ENCODE assay signal across 21 cellular contexts in the genomic region with DNA sequence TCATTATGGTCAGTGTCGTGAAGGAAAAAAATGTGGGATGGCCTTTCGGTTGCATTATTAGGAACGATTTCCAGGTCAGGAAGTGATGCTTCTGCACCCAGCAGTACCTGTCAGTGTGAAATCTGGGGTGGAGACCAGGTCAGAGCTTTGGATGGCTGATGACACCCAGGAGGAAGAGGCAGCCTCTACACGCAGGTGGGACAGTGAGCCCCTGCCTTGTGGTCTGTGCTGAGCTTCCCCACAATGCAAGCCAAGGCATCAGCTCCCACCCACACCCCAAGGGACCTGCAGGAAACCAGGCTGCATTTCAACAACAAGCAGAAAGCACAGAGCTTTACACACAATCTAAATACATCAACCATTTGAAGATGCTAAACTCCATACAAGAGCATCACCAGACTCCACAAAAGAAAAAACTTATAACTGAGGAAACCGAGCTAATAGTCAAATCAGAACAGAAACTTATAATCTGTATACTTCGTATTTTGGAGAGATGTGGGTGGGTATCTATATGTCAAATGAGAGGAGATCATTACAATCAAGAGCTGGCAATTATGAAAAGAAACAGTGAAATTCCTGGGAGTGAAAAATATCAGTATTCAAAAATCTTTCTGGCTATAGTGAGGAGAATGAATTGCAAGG.
A peak's percentile ranks its signal among the peaks of the same experiment; 100 is the strongest.
DNase-seq lines count a peak whose midpoint lies in the region; ATAC-seq lines count a peak whose summit lies in the region.
"Had no signal": no experiment of that assay in that cellular context is flagged by ENCODE, and none has a peak within 500 bp of the region (broad histone marks: within the 10 kb centered on the region; RNA-seq: fewer than 3 reads in every experiment).

No MANE protein-coding gene starts in this region.

- no peak overlapping the region for H2AFZ ChIP-seq in mesenchymal stem cell (ENCODE audit: low read depth, low read length)

- peaks cover 12 to 29% of the 10 kb centered on the region in 2 donors for H3K4me1 Mint-ChIP-seq in effector memory CD8-positive, alpha-beta T cell (ENCODE audit: low read depth in 2 of 2)

- H3K27ac ChIP-seq in SJCRH30 (no peak overlapping the region), mesenchymal stem cell (ENCODE audit: low read length, poor library complexity, severe bottlenecking) (no peak overlapping the region)
- H3K27ac ChIP-seq: dorsolateral prefrontal cortex, esophagus squamous epithelium, heart left ventricle, ovary had no signal

- H2BK5ac ChIP-seq in mesenchymal stem cell (ENCODE audit: low read depth, low read length, poor library complexity, severe bottlenecking) = no peak overlapping the region

- no peaks in the 10 kb centered on the region for H3K27me3 Mint-ChIP-seq in effector memory CD8-positive, alpha-beta T cell
- H3K27me3 Mint-ChIP-seq: activated naive CD4-positive, alpha-beta T cell treated with anti-CD3 and anti-CD28 coated beads, Interleukin-2, amount 10 ng/mL, durations not matched to agents 7 days and 5 days had no signal

- no peaks in the 10 kb centered on the region for H3K36me3 ChIP-seq in SJCRH30
- no peaks in the 10 kb centered on the region for H3K36me3 ChIP-seq in mesenchymal stem cell (ENCODE audit: control insufficient read depth in 1 of 2, insufficient read depth in 2 of 2, low read depth in 1 of 2, low read length in 2 of 2)
- H3K36me3 ChIP-seq: esophagus squamous epithelium, heart left ventricle, ovary had no signal

- H3K4me3 Mint-ChIP-seq in effector memory CD8-positive, alpha-beta T cell = peak overlapping the region in 1 of 2 donors; percentile 54
- H3K4me3 Mint-ChIP-seq: activated naive CD4-positive, alpha-beta T cell treated with anti-CD3 and anti-CD28 coated beads, Interleukin-2, amount 10 ng/mL, durations not matched to agents 7 days and 5 days had no signal

- no peak for DNase-seq in effector memory CD8-positive, alpha-beta T cell
- no peak for DNase-seq in SJCRH30
- no peak for DNase-seq in central memory CD4-positive, alpha-beta T cell
- DNase-seq in mesenchymal stem cell = no peak
- DNase-seq: activated CD8-positive, alpha-beta memory T cell treated with anti-CD3 and anti-CD28 coated beads for 24 hours; activated naive CD4-positive, alpha-beta T cell treated with anti-CD3 and anti-CD28 coated beads, Interleukin-2, amount 10 ng/mL, durations not matched to agents 7 days and 5 days; AML-193; DMS153; dorsolateral prefrontal cortex; esophagus squamous epithelium; heart left ventricle; Karpas-422; NCI-H1417 treated with DMSO at 0.1 percent for 48 hours; NCI-H345; ovary; SHP77 treated with DMSO at 0.1 percent for 48 hours had no signal

- H3K27ac Mint-ChIP-seq in effector memory CD8-positive, alpha-beta T cell = peak overlapping the region; percentile 33 to 97
- H3K27ac Mint-ChIP-seq: activated naive CD4-positive, alpha-beta T cell treated with anti-CD3 and anti-CD28 coated beads, Interleukin-2, amount 10 ng/mL, durations not matched to agents 7 days and 5 days had no signal

- H3K9me3 ChIP-seq in SJCRH30 (replicated peaks) = no peaks in the 10 kb centered on the region
- no peaks in the 10 kb centered on the region for H3K9me3 ChIP-seq in mesenchymal stem cell (ENCODE audit: control insufficient read depth, low read length)
- H3K9me3 ChIP-seq: esophagus squamous epithelium, heart left ventricle, ovary had no signal

- no peak overlapping the region for H4K8ac ChIP-seq in mesenchymal stem cell (ENCODE audit: low read length)

- no peaks in the 10 kb centered on the region for H3K9me3 Mint-ChIP-seq in effector memory CD8-positive, alpha-beta T cell
- H3K9me3 Mint-ChIP-seq: activated naive CD4-positive, alpha-beta T cell treated with anti-CD3 and anti-CD28 coated beads, Interleukin-2, amount 10 ng/mL, durations not matched to agents 7 days and 5 days; brain had no signal

- H3K4me3 ChIP-seq in GM08714 (ENCODE audit: low read length) = peak overlapping the region; percentile 19; the same call in 1 of the 2 replicates
- H3K4me3 ChIP-seq in SJCRH30 = no peak overlapping the region
- no peak overlapping the region for H3K4me3 ChIP-seq in mesenchymal stem cell (ENCODE audit: insufficient read depth in 1 of 2, low read depth in 1 of 2, low read length in 2 of 2)
- H3K4me3 ChIP-seq: dorsolateral prefrontal cortex, esophagus squamous epithelium, heart left ventricle, ovary had no signal

- no peak overlapping the region for H3K18ac ChIP-seq in mesenchymal stem cell (ENCODE audit: low read depth in 1 of 2, low read length in 2 of 2)

- no peak overlapping the region for H2BK15ac ChIP-seq in mesenchymal stem cell (ENCODE audit: low read depth, poor library complexity, severe bottlenecking)

- H3K9ac ChIP-seq in mesenchymal stem cell (ENCODE audit: low read length) = no peak overlapping the region

- ATAC-seq in GM19351 (IDR thresholded peaks at IDR 0.05; ENCODE audit: unreplicated experiment) = peak; percentile 29
- peak; percentile 36 for ATAC-seq in HG03378 (IDR thresholded peaks at IDR 0.05; ENCODE audit: unreplicated experiment)
- ATAC-seq in effector memory CD8-positive, alpha-beta T cell (replicated peaks) = no peak
- no peak for ATAC-seq in GM19328 (IDR thresholded peaks at IDR 0.05; ENCODE audit: unreplicated experiment)
- ATAC-seq: heart left ventricle had no signal

- H2BK12ac ChIP-seq in mesenchymal stem cell (ENCODE audit: low read length in 2 of 2) = no peak overlapping the region

- H3K4ac ChIP-seq in mesenchymal stem cell (ENCODE audit: low read depth in 1 of 2, low read length in 2 of 2) = no peak overlapping the region

- peaks cover 3% of the 10 kb centered on the region for H3K36me3 Mint-ChIP-seq in effector memory CD8-positive, alpha-beta T cell (ENCODE audit: insufficient read depth)
- H3K36me3 Mint-ChIP-seq: brain had no signal

- WGBS in mesenchymal stem cell = 93% methylated on average over 6 of the region's 6 CpGs

- H3K4me1 ChIP-seq in SJCRH30 (no peaks in the 10 kb centered on the region), mesenchymal stem cell (ENCODE audit: control insufficient read depth, insufficient read depth, low read depth, low read length) (peaks cover 23% of the 10 kb centered on the region)

- no peaks in the 10 kb centered on the region for H3K27me3 ChIP-seq in SJCRH30
- no peaks in the 10 kb centered on the region for H3K27me3 ChIP-seq in mesenchymal stem cell (ENCODE audit: control insufficient read depth in 1 of 2, insufficient read depth in 1 of 2, low read length in 2 of 2)
- H3K27me3 ChIP-seq: dorsolateral prefrontal cortex, esophagus squamous epithelium, heart left ventricle, ovary had no signal

- no peak overlapping the region for H2AK5ac ChIP-seq in mesenchymal stem cell (ENCODE audit: low read length, severe bottlenecking)

- H3K14ac ChIP-seq in mesenchymal stem cell (ENCODE audit: low read length in 2 of 2) = no peak overlapping the region

- H2BK120ac ChIP-seq in mesenchymal stem cell (ENCODE audit: low read depth, low read length) = no peak overlapping the region

- H3K79me1 ChIP-seq in mesenchymal stem cell (replicated peaks; ENCODE audit: low read length, poor library complexity, severe bottlenecking) = peaks cover 1% of the 10 kb centered on the region

- no peak overlapping the region for H3K23ac ChIP-seq in mesenchymal stem cell (ENCODE audit: low read length in 2 of 2)

- H3K4me2 ChIP-seq in mesenchymal stem cell (ENCODE audit: low read length, poor library complexity, severe bottlenecking) = no peak overlapping the region

- H4K91ac ChIP-seq in mesenchymal stem cell (ENCODE audit: low read length) = no peak overlapping the region

Comparison
In these comparisons a context has a peak if more than half of its experiments do, and no peak if none do; other contexts are left out.
1. ATAC-seq: peak in GM19351 (single experiment) and HG03378 (single experiment); none in effector memory CD8-positive, alpha-beta T cell (single experiment) and GM19328 (single experiment).